ENCODE assay signal across 1 cellular context in genomic region chr3:46386206-46386605, GRCh38.
TF ChIP-seq lines count a peak whose summit lies in the region.

No MANE protein-coding gene starts in this region.

TF ChIP-seq in WTC11, 78 proteins besides CTCF, POLR2A, EP300 and RAD21 (continued from another document):
- TF ChIP-seq, protein P1, sequence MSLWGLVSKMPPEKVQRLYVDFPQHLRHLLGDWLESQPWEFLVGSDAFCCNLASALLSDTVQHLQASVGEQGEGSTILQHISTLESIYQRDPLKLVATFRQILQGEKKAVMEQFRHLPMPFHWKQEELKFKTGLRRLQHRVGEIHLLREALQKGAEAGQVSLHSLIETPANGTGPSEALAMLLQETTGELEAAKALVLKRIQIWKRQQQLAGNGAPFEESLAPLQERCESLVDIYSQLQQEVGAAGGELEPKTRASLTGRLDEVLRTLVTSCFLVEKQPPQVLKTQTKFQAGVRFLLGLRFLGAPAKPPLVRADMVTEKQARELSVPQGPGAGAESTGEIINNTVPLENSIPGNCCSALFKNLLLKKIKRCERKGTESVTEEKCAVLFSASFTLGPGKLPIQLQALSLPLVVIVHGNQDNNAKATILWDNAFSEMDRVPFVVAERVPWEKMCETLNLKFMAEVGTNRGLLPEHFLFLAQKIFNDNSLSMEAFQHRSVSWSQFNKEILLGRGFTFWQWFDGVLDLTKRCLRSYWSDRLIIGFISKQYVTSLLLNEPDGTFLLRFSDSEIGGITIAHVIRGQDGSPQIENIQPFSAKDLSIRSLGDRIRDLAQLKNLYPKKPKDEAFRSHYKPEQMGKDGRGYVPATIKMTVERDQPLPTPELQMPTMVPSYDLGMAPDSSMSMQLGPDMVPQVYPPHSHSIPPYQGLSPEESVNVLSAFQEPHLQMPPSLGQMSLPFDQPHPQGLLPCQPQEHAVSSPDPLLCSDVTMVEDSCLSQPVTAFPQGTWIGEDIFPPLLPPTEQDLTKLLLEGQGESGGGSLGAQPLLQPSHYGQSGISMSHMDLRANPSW (CRISPR knock-in tag; conservative IDR thresholded peaks at IDR 0.05; ENCODE audit: low read depth), result no peak
- no peak for TF ChIP-seq USF1 (CRISPR knock-in tag; IDR thresholded peaks at IDR 0.05)
- no peak for TF ChIP-seq ZBTB43 (CRISPR knock-in tag; IDR thresholded peaks at IDR 0.05)
- TF ChIP-seq NFATC4 (CRISPR knock-in tag; IDR thresholded peaks at IDR 0.05), result no peak
- TF ChIP-seq TEAD1 (CRISPR knock-in tag; IDR thresholded peaks at IDR 0.05), result no peak
- TF ChIP-seq, protein P2, sequence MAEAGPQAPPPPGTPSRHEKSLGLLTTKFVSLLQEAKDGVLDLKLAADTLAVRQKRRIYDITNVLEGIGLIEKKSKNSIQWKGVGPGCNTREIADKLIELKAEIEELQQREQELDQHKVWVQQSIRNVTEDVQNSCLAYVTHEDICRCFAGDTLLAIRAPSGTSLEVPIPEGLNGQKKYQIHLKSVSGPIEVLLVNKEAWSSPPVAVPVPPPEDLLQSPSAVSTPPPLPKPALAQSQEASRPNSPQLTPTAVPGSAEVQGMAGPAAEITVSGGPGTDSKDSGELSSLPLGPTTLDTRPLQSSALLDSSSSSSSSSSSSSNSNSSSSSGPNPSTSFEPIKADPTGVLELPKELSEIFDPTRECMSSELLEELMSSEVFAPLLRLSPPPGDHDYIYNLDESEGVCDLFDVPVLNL (CRISPR knock-in tag; IDR thresholded peaks at IDR 0.05; ENCODE audit: borderline replicate concordance, low read depth), result no peak
- TF ChIP-seq MXD4 (CRISPR knock-in tag; IDR thresholded peaks at IDR 0.05; ENCODE audit: borderline replicate concordance), result no peak
TF ChIP-seq in WTC11: peak in this region for 0.
